10 cellular contexts compared by ENCODE assay signal in the genomic region with DNA sequence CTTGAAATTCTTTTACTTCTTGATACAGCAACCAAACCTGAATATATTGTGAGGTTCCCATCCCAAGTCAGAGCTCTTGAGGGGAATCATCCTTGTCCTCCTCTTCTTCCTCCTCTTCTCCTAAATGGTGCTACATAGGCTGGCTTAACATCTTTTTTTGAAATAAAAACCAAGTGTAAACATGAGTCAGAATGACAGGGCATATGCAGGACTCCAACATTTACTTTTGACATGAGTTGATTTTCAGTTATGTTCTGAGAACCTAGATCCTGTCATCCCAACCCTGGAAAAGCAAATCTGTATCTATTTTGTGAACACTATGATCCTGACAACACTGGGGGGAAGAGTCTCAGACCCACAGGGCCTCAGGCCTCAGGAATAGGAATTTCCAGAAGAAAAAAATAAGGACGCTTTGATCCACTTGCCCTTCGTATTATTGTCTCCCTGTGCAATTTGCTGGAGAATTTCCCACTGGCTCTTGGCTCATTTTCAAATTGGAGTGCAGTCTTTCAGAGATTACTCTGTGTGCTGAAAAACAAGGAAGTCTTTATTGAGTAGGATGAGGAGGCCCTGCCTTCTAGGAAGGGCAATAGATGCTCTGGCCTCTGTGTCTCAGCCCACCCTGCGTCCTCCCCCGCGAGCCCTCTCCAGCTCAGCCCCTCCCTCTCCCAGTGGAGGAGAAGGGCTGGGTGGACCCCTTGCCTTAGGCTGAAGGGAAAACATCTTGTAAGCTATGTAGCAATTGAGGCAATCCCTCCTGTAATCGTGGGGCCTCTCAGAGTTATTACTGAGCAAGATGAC.
A peak's percentile ranks its signal among the peaks of the same experiment; 100 is the strongest.
DNase-seq lines count a peak whose midpoint lies in the region; TF ChIP-seq lines count a peak whose summit lies in the region.
"Had no signal": no experiment of that assay in that cellular context is flagged by ENCODE, and none has a peak within 500 bp of the region (broad histone marks: within the 10 kb centered on the region; RNA-seq: fewer than 3 reads in every experiment).

No MANE protein-coding gene starts in this region.

- H3K27me3 Mint-ChIP-seq in chondrocyte (ENCODE audit: low read depth), result no peaks in the 10 kb centered on the region

- H3K4me1 Mint-ChIP-seq in chondrocyte (ENCODE audit: low read depth), result peaks cover 25% of the 10 kb centered on the region

- H3K4me3 ChIP-seq in MG63 (no peak overlapping the region), tibial nerve (no peak overlapping the region)

- no peak for TF ChIP-seq POLR2A in tibial nerve (IDR thresholded peaks at IDR 0.05)

- peak overlapping the region in 2 of 4 donors; percentile 37 to 67 for H3K27ac ChIP-seq in tibial nerve
- H3K27ac ChIP-seq: epithelial cell of prostate had no signal

- peak overlapping the region; percentile 62 for H3K27ac Mint-ChIP-seq in chondrocyte (ENCODE audit: unreplicated experiment)
- H3K27ac Mint-ChIP-seq: memory B cell had no signal

- peaks cover 0 to 52% (median 9%) of the 10 kb centered on the region in 4 donors for H3K4me1 ChIP-seq in tibial nerve

- H3K27me3 ChIP-seq in MG63 (no peaks in the 10 kb centered on the region), tibial nerve (no peaks in the 10 kb centered on the region)

- 8 to 12% methylated on average over 6 of the region's 6 CpGs for WGBS in tibial nerve, 2 donors

- peaks cover 20% of the 10 kb centered on the region for H3K36me3 ChIP-seq in MG63
- no peaks in the 10 kb centered on the region for H3K36me3 ChIP-seq in tibial nerve

- DNase-seq in MG63 (peak; percentile 45), chondrocyte (ENCODE audit: low spot score) (no peak), medulla oblongata (ENCODE audit: extremely low spot score) (peak; percentile 90), tibial nerve (ENCODE audit: low spot score in 2 of 2) (peak; percentile 30 to 83), NOMO-1 treated with dmso at 0.1 percent for 144 hours (lab: John Stamatoyannopoulos, UW; ENCODE audit: unreplicated experiment) (no peak), OCI-M1 (lab: John Stamatoyannopoulos, UW) (no peak), NCI-H1105 treated with DMSO at 0.1 percent for 48 hours (lab: John Stamatoyannopoulos, UW) (no peak)
- DNase-seq: activated naive CD4-positive, alpha-beta T cell treated with Interleukin-2 at 50 U/mL for 16 hours had no signal

- no peak for TF ChIP-seq CTCF in chondrocyte (IDR thresholded peaks at IDR 0.05)
- no peak for TF ChIP-seq CTCF in tibial nerve (IDR thresholded peaks at IDR 0.05)

- peak in 1 of 2 donors; percentile 52 for TF ChIP-seq EP300 in tibial nerve (IDR thresholded peaks at IDR 0.05)

- H3K9me3 ChIP-seq in MG63 (no peaks in the 10 kb centered on the region), tibial nerve (no peaks in the 10 kb centered on the region)

- H3K9me3 Mint-ChIP-seq in chondrocyte (ENCODE audit: low read depth), result peaks cover 7% of the 10 kb centered on the region
- H3K9me3 Mint-ChIP-seq: memory B cell had no signal

- H3K4me3 Mint-ChIP-seq in chondrocyte (ENCODE audit: unreplicated experiment), result no peak overlapping the region

- H3K36me3 Mint-ChIP-seq in chondrocyte (ENCODE audit: low read depth), result peaks cover 2% of the 10 kb centered on the region
- H3K36me3 Mint-ChIP-seq: memory B cell had no signal

Comparison
In these comparisons a context has a peak if more than half of its experiments do, and no peak if none do; other contexts are left out.
1. DNase-seq: peak in MG63 (single experiment), medulla oblongata (single experiment) and tibial nerve (2 of 2); none in chondrocyte (single experiment), NOMO-1 treated with dmso at 0.1 percent for 144 hours (single experiment), OCI-M1 (single experiment) and NCI-H1105 treated with DMSO at 0.1 percent for 48 hours (single experiment).